Comparison of ENCODE assay signal across 16 cellular contexts in the genomic region with DNA sequence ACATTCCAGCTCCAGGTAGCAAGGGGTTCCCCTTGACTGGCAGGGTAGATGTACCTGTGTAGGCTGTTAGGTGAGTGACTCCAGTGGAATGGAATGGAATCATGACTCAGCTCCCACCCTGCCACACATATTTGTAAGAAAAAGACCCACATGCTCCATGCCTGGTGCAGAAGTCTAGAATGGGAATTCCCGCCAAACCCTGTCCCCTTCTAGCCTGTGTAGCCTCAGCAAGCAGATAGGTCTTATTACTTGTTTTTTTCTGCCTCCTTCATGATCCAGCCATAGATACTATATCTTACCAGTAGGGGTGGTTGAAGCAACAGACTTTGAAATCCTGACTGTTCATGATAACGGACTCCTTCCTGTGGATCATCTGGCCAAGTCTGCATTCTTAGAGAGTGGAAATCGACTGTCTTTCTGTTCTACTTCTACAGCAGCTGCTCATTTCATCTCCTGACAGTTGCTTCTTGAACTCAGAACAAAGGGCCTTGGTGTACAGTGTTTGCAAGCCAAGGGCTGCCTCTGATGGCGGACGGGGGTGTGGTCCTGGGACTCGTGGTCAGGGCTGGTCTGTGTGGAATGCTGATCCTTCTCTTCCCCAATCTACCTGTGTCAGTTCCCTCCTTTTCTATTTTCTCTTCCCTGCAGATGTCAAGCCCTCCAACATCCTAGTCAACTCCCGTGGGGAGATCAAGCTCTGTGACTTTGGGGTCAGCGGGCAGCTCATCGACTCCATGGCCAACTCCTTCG. TPM values are rescaled to one million over a fixed set of nuclear protein-coding genes. Genes with fewer than 3 reads are reported as not detected.
A peak's percentile ranks its signal among the peaks of the same experiment; 100 is the strongest.
DNase-seq lines count a peak whose midpoint lies in the region; ATAC-seq and TF ChIP-seq lines count a peak whose summit lies in the region.
"Had no signal": no experiment of that assay in that cellular context is flagged by ENCODE, and none has a peak within 500 bp of the region (broad histone marks: within the 10 kb centered on the region; RNA-seq: fewer than 3 reads in every experiment).

No MANE protein-coding gene starts in this region.

- no peaks in the 10 kb centered on the region for H3K9me3 ChIP-seq in CD4-positive, alpha-beta memory T cell (ENCODE audit: control insufficient read depth in 1 of 2, low read length in 2 of 2)
- H3K9me3 ChIP-seq in IMR-90 (ENCODE audit: control insufficient read depth, insufficient read depth, low read length): no peaks in the 10 kb centered on the region
- H3K9me3 ChIP-seq in spleen: no peaks in the 10 kb centered on the region
- H3K9me3 ChIP-seq: mucosa of descending colon, uterus had no signal

- no peak overlapping the region for H4K91ac ChIP-seq in IMR-90 (ENCODE audit: insufficient read depth, low read depth, low read length)

- no peaks in the 10 kb centered on the region for H3K27me3 ChIP-seq in CD4-positive, alpha-beta memory T cell (ENCODE audit: insufficient read depth, low read length)
- H3K27me3 ChIP-seq in IMR-90 (ENCODE audit: control insufficient read depth, insufficient read depth, low read length) (no peaks in the 10 kb centered on the region), kidney epithelial cell (ENCODE audit: control insufficient read depth, insufficient read depth, low read length) (no peaks in the 10 kb centered on the region), spleen (replicated peaks in 1 of 7) (no peaks in the 10 kb centered on the region)
- H3K27me3 ChIP-seq: uterus had no signal

- no peak overlapping the region for H3K4me2 ChIP-seq in IMR-90 (ENCODE audit: low read depth, low read length)

- no peak overlapping the region for H4K5ac ChIP-seq in IMR-90 (ENCODE audit: low read depth, low read length)

- no peak for DNase-seq in CD4-positive, alpha-beta memory T cell
- DNase-seq in IMR-90: peak; percentile 38
- DNase-seq in activated naive CD8-positive, alpha-beta T cell treated with anti-CD3 and anti-CD28 coated beads, Interleukin-2, amount 50 U/mL, for 24 hours: no peak
- DNase-seq in kidney epithelial cell (ENCODE audit: low read depth): peak; percentile 69
- DNase-seq in spleen: no peak
- DNase-seq in NCI-H524 (lab: John Stamatoyannopoulos, UW): no peak
- DNase-seq: activated CD8-positive, alpha-beta memory T cell treated with anti-CD3 and anti-CD28 coated beads, Interleukin-2, amount 50 U/mL, for 4 hours; DMS153; mucosa of descending colon; NCI-H2081; posterior cingulate gyrus; SIG-M5; stimulated activated CD8-positive, alpha-beta memory T cell treated with anti-CD3 and anti-CD28 coated beads, Interleukin-4, amount 100 ng/mL, for 48 hours; uterus had no signal

- TF ChIP-seq RAD21 in IMR-90 (IDR thresholded peaks at IDR 0.05; ENCODE audit: low read length): no peak

- ATAC-seq in IMR-90 (ENCODE audit: low read depth): no peak
- ATAC-seq in activated naive CD8-positive, alpha-beta T cell treated with anti-CD3 and anti-CD28 coated beads, Interleukin-2, amount 50 U/mL, for 24 hours: no peak
- no peak for ATAC-seq in HG02973 (IDR thresholded peaks at IDR 0.05; ENCODE audit: unreplicated experiment)
- ATAC-seq in HG03196 (IDR thresholded peaks at IDR 0.05; ENCODE audit: unreplicated experiment): no peak
- ATAC-seq: mucosa of descending colon had no signal

- peaks cover 38 to 53% of the 10 kb centered on the region in 2 experiments for H3K79me1 ChIP-seq in IMR-90 (ENCODE audit: low read depth in 1 of 2, low read length in 2 of 2)

- no peak overlapping the region for H3K14ac ChIP-seq in IMR-90 (replicated peaks; ENCODE audit: low read depth, low read length)

- CTCF ChIA-PET in CD4-positive, alpha-beta memory T cell (lab: Charles Lee; ENCODE audit: partially characterized antibody): interaction anchor here (0.9 kb wide), 2 partner anchors 17 to 71 kb away, joined by 3 read pairs; no protein-coding TSS in a partner anchor
- CTCF ChIA-PET in IMR-90 (lab: Yijun Ruan, JAX): interaction anchor here (0.9 kb wide), 1 partner anchor 9 kb away, joined by 3 read pairs; no protein-coding TSS in a partner anchor

- H2AFZ ChIP-seq in IMR-90 (replicated peaks; ENCODE audit: low read length, poor library complexity): no peak overlapping the region

- no peak overlapping the region for H3K56ac ChIP-seq in IMR-90 (ENCODE audit: extremely low read depth, insufficient read depth, low read length)

- H2AK9ac ChIP-seq in IMR-90 (replicated peaks; ENCODE audit: low read depth, low read length, poor library complexity): peak overlapping the region; percentile 48

- H3K4me3 Mint-ChIP-seq in CD4-positive, alpha-beta memory T cell: no peak overlapping the region
- H3K4me3 Mint-ChIP-seq in activated naive CD8-positive, alpha-beta T cell treated with anti-CD3 and anti-CD28 coated beads, Interleukin-2, amount 50 U/mL, for 24 hours: no peak overlapping the region

- H3K4ac ChIP-seq in IMR-90 (ENCODE audit: low read depth, low read length): no peak overlapping the region

- no peak overlapping the region for H2AK5ac ChIP-seq in IMR-90 (ENCODE audit: low read depth, low read length)

- no peak overlapping the region for H3K18ac ChIP-seq in IMR-90 (ENCODE audit: low read depth, low read length)

- no peak overlapping the region for H3K4me3 ChIP-seq in CD4-positive, alpha-beta memory T cell (ENCODE audit: low read length in 2 of 2)
- H3K4me3 ChIP-seq in IMR-90 (ENCODE audit: insufficient read depth, low read depth, low read length) (no peak overlapping the region), kidney epithelial cell (ENCODE audit: low read depth, low read length) (no peak overlapping the region), spleen (no peak overlapping the region)
- H3K4me3 ChIP-seq: mucosa of descending colon, uterus had no signal

- H3K36me3 ChIP-seq in CD4-positive, alpha-beta memory T cell (ENCODE audit: insufficient read depth, low read length): peaks cover 25% of the 10 kb centered on the region
- H3K36me3 ChIP-seq in IMR-90 (ENCODE audit: control insufficient read depth, insufficient read depth, low read length) (peaks cover 25% of the 10 kb centered on the region), kidney epithelial cell (ENCODE audit: control insufficient read depth, insufficient read depth, low read length) (no peaks in the 10 kb centered on the region), spleen (peaks cover 0 to 72% (median 28%) of the 10 kb centered on the region in 6 donors)
- H3K36me3 ChIP-seq: uterus had no signal

- H3K9me1 ChIP-seq in IMR-90 (ENCODE audit: insufficient read depth, low read length): peaks cover 18% of the 10 kb centered on the region

- dilution Hi-C loops in IMR-90 (cut with HindIII; ENCODE audit: low sequenced_read_pairs, unreplicated experiment): no loop called here

- no peak overlapping the region for H2BK15ac ChIP-seq in IMR-90 (ENCODE audit: low read depth, low read length)

- peak overlapping the region in 4 of 7 donors; percentile 23 to 78 (median 64) for H3K27ac Mint-ChIP-seq in CD4-positive, alpha-beta memory T cell
- H3K27ac Mint-ChIP-seq in activated naive CD8-positive, alpha-beta T cell treated with anti-CD3 and anti-CD28 coated beads, Interleukin-2, amount 50 U/mL, for 24 hours: peak overlapping the region; percentile 31

- intact Hi-C loops in CD4-positive, alpha-beta memory T cell (cut with micrococcal nuclease): no loop called here
- intact Hi-C loops in IMR-90 (cut with micrococcal nuclease): no loop called here
- intact Hi-C loops in spleen (cut with DNase I; ENCODE audit: low total_unique reads): no loop called here

- H3K36me3 Mint-ChIP-seq in CD4-positive, alpha-beta memory T cell: peaks cover 33 to 48% of the 10 kb centered on the region in 2 donors
- peaks cover 46% of the 10 kb centered on the region for H3K36me3 Mint-ChIP-seq in activated naive CD8-positive, alpha-beta T cell treated with anti-CD3 and anti-CD28 coated beads, Interleukin-2, amount 50 U/mL, for 24 hours (ENCODE audit: low read depth)

- in situ Hi-C loops in IMR-90 (cut with MboI; ENCODE audit: low sequenced_read_pairs): loop anchor here (25.0 kb wide), 1 partner anchor 569 kb away; no protein-coding TSS in a partner anchor

- TF ChIP-seq CTCF in IMR-90 (conservative IDR thresholded peaks at IDR 0.05; ENCODE audit: low read depth, low read length): no peak
- no peak for TF ChIP-seq CTCF in kidney epithelial cell (IDR thresholded peaks at IDR 0.05; ENCODE audit: insufficient read depth, low read length, poor library complexity, severe bottlenecking)
- no peak for TF ChIP-seq CTCF in spleen (IDR thresholded peaks at IDR 0.05 in 8 of 11, conservative IDR thresholded peaks at IDR 0.05 in 3 of 11)

- no peaks in the 10 kb centered on the region for H3K4me1 ChIP-seq in CD4-positive, alpha-beta memory T cell (ENCODE audit: insufficient read depth, low read length)
- H3K4me1 ChIP-seq in IMR-90 (ENCODE audit: control insufficient read depth, insufficient read depth, low read length): peaks cover 5% of the 10 kb centered on the region; the same call in 1 of the 2 replicates
- H3K4me1 ChIP-seq in spleen: no peaks in the 10 kb centered on the region
- H3K4me1 ChIP-seq: uterus had no signal

- no peaks in the 10 kb centered on the region for H3K27me3 Mint-ChIP-seq in CD4-positive, alpha-beta memory T cell
- H3K27me3 Mint-ChIP-seq in activated naive CD8-positive, alpha-beta T cell treated with anti-CD3 and anti-CD28 coated beads, Interleukin-2, amount 50 U/mL, for 24 hours: no peaks in the 10 kb centered on the region

- no peak overlapping the region for H3K23ac ChIP-seq in IMR-90 (ENCODE audit: low read depth, low read length)

- 89% methylated on average over 5 of the region's 10 CpGs; no CpG with 5 or more reads in 1 of the 2 experiments for WGBS in IMR-90 (ENCODE audit: extremely low coverage in 2 of 2, insufficient read length in 1 of 2), 2 experiments
- 90 to 97% (median 92%) methylated on average over 10 of the region's 10 CpGs for WGBS in spleen, 5 donors

- no peak overlapping the region for H2BK120ac ChIP-seq in IMR-90 (ENCODE audit: low read depth, low read length)

- TF ChIP-seq POLR2A in IMR-90 (IDR thresholded peaks at IDR 0.05; ENCODE audit: low read depth, low read length) (no peak), spleen (IDR thresholded peaks at IDR 0.05) (no peak)

- BruUV-seq in IMR-90 (replicated peaks; lab: Mats Ljungman, UMichigan): no TSS peak

- H3K4me1 Mint-ChIP-seq in CD4-positive, alpha-beta memory T cell: peaks cover 11 to 18% (median 14%) of the 10 kb centered on the region in 4 donors
- H3K4me1 Mint-ChIP-seq in activated naive CD8-positive, alpha-beta T cell treated with anti-CD3 and anti-CD28 coated beads, Interleukin-2, amount 50 U/mL, for 24 hours: peaks cover 7% of the 10 kb centered on the region

- H2BK20ac ChIP-seq in IMR-90 (ENCODE audit: low read depth, low read length): no peak overlapping the region

- no peak overlapping the region for H3K9ac ChIP-seq in IMR-90 (ENCODE audit: low read depth, low read length)

- peaks cover 0 to 2% (median 0%) of the 10 kb centered on the region in 8 donors for H3K9me3 Mint-ChIP-seq in CD4-positive, alpha-beta memory T cell
- H3K9me3 Mint-ChIP-seq in activated naive CD8-positive, alpha-beta T cell treated with anti-CD3 and anti-CD28 coated beads, Interleukin-2, amount 50 U/mL, for 24 hours: no peaks in the 10 kb centered on the region

- no peak overlapping the region for H4K8ac ChIP-seq in IMR-90 (ENCODE audit: low read depth in 2 of 2, low read length in 2 of 2)

- no peak overlapping the region for H2BK5ac ChIP-seq in IMR-90 (ENCODE audit: low read depth, low read length, poor library complexity, severe bottlenecking)

- no peak overlapping the region for H3K27ac ChIP-seq in CD4-positive, alpha-beta memory T cell (ENCODE audit: low read depth, low read length)
- H3K27ac ChIP-seq in IMR-90 (ENCODE audit: insufficient read depth, low read length) (no peak overlapping the region), spleen (no peak overlapping the region)
- H3K27ac ChIP-seq: uterus had no signal

- peaks cover 10% of the 10 kb centered on the region for H4K20me1 ChIP-seq in IMR-90 (ENCODE audit: insufficient read depth, low read length)

- POLR2A ChIA-PET in CD4-positive, alpha-beta memory T cell (lab: Charles Lee; ENCODE audit: partially characterized antibody): no interaction called here
- POLR2A ChIA-PET in IMR-90 (lab: Charles Lee; ENCODE audit: unreplicated experiment): no interaction called here

RNA-seq across cellular contexts. Expression of gene SNAPC5, which starts 16.3 kb away (rescaled TPM):
- total RNA-seq in CD4-positive, alpha-beta memory T cell: 10 to 100 TPM; 32.5 to 36.6 TPM
- 10 to 100 TPM; 58.2 to 76.1 TPM for polyA plus RNA-seq in CD4-positive, alpha-beta memory T cell
- total RNA-seq in IMR-90 (2012; rRNA removed): 26.3 and 40.8 TPM in 2 replicates
- 25.4 and 25.9 TPM in 2 replicates for polyA plus RNA-seq in IMR-90 (2012; rRNA removed)
- polyA plus RNA-seq in IMR-90 (2012; cell fraction: cytosol; rRNA removed): 7.4 and 12.4 TPM in 2 replicates
- polyA plus RNA-seq in IMR-90 (2012; cell fraction: nucleus; rRNA removed; ENCODE audit: low replicate concordance): 1.7 and 10.6 TPM in 2 replicates
- 10.1 and 26.2 TPM in 2 replicates for total RNA-seq in kidney epithelial cell
- total RNA-seq in spleen: 10 to 100 TPM; 20.0 to 37.2 (median 25.2) TPM
- 10 to 100 TPM; 30.6 to 46.8 (median 34.3) TPM for polyA plus RNA-seq in spleen

RNA-seq across cellular contexts. Expression of gene RPL4, which starts 23.4 kb away (rescaled TPM):
- 1,000 to 10,000 TPM; 3,820 to 4,004 TPM for total RNA-seq in CD4-positive, alpha-beta memory T cell
- 1,000 to 10,000 TPM; 1,070 to 1,459 TPM for polyA plus RNA-seq in CD4-positive, alpha-beta memory T cell
- total RNA-seq in IMR-90 (2012; rRNA removed) (6,510 and 13,244 TPM in 2 replicates), kidney epithelial cell (6,900 and 7,468 TPM in 2 replicates), spleen (1,000 to 10,000 TPM; 1,508 to 3,988 (median 2,104) TPM)
- polyA plus RNA-seq in IMR-90 (2012; rRNA removed) (3,530 and 4,083 TPM in 2 replicates), spleen (1,000 to 10,000 TPM; 3,203 to 4,384 (median 4,018) TPM)
- polyA plus RNA-seq in IMR-90 (2012; cell fraction: cytosol; rRNA removed): 1,783 and 5,124 TPM in 2 replicates
- polyA plus RNA-seq in IMR-90 (2012; cell fraction: nucleus; rRNA removed; ENCODE audit: low replicate concordance): 1,149 and 1,402 TPM in 2 replicates

RNA-seq across cellular contexts. Expression of gene ZWILCH, which starts 23.8 kb away (rescaled TPM):
- 1 to 10 TPM; 5.1 to 6.5 TPM for total RNA-seq in CD4-positive, alpha-beta memory T cell
- polyA plus RNA-seq in CD4-positive, alpha-beta memory T cell: 1 to 10 TPM; 6.2 to 7.2 TPM
- 22.2 and 28.1 TPM in 2 replicates for total RNA-seq in IMR-90 (2012; rRNA removed)
- polyA plus RNA-seq in IMR-90 (2012; rRNA removed): 10.3 and 10.5 TPM in 2 replicates
- 0.92 and 4.1 TPM in 2 replicates for polyA plus RNA-seq in IMR-90 (2012; cell fraction: cytosol; rRNA removed)
- polyA plus RNA-seq in IMR-90 (2012; cell fraction: nucleus; rRNA removed; ENCODE audit: low replicate concordance): 0.90 and 11.2 TPM in 2 replicates
- total RNA-seq in kidney epithelial cell: 11.2 and 11.6 TPM in 2 replicates
- total RNA-seq in spleen: 10 to 100 TPM in 1 of 7 donors, 1 to 10 TPM in 6; 5.6 to 12.8 (median 9.0) TPM
- polyA plus RNA-seq in spleen: 1 to 10 TPM; 3.6 to 5.0 (median 4.2) TPM

Comparison
In these comparisons a context has a peak if more than half of its experiments do, and no peak if none do; other contexts are left out.
1. DNase-seq: peak in IMR-90 (single experiment) and kidney epithelial cell (single experiment); none in CD4-positive, alpha-beta memory T cell (0 of 5), activated naive CD8-positive, alpha-beta T cell treated with anti-CD3 and anti-CD28 coated beads, Interleukin-2, amount 50 U/mL, for 24 hours (single experiment), spleen (single experiment) and NCI-H524 (0 of 2).